ENCODE assay signal across 8 cellular contexts in genomic region chr19:6087074-6087506, GRCh38. TPM values are rescaled to one million over a fixed set of nuclear protein-coding genes. Genes with fewer than 3 reads are reported as not detected.
A peak's percentile ranks its signal among the peaks of the same experiment; 100 is the strongest.
DNase-seq lines count a peak whose midpoint lies in the region; ATAC-seq, FAIRE-seq and TF ChIP-seq lines count a peak whose summit lies in the region.

No MANE protein-coding gene starts in this region.

- no peak for TF ChIP-seq EP300 in gastroesophageal sphincter (IDR thresholded peaks at IDR 0.05)

- peak; percentile 54 for ATAC-seq in HG02642 (IDR thresholded peaks at IDR 0.05; ENCODE audit: poor library complexity, unreplicated experiment)
- ATAC-seq in gastroesophageal sphincter, result no peak
- ATAC-seq in HG03095 (IDR thresholded peaks at IDR 0.05; ENCODE audit: unreplicated experiment), result no peak

- H3K4me3 ChIP-seq in gastroesophageal sphincter (peak overlapping the region in 1 of 2 donors; percentile 11), small intestine (ENCODE audit: low read depth in 1 of 2, low read length in 2 of 2) (no peak overlapping the region)

- peak; percentile 85 for FAIRE-seq in GM12892 (lab: Jason Lieb, UNC)
- peak; percentile 35 for FAIRE-seq in RCC 7860 (lab: Jason Lieb, UNC)
- FAIRE-seq in small intestine (lab: Jason Lieb, UNC), result no peak

- H3K9me3 ChIP-seq in gastroesophageal sphincter, result no peaks in the 10 kb centered on the region
- no peaks in the 10 kb centered on the region for H3K9me3 ChIP-seq in small intestine (ENCODE audit: control insufficient read depth, low read depth)

- DNase-seq in GM12892 (ENCODE audit: insufficient read length) (no peak), RCC 7860 (ENCODE audit: low spot score) (peak; percentile 60), small intestine (peak; percentile 70), NCI-H2196 (lab: John Stamatoyannopoulos, UW; ENCODE audit: unreplicated experiment) (no peak)
- no peak for DNase-seq in activated effector memory CD4-positive, alpha-beta T cell treated with anti-CD3 and anti-CD28 coated beads, Interleukin-2, amount 50 U/mL, for 16 hours

- H3K4me1 ChIP-seq in gastroesophageal sphincter (peaks cover 9 to 82% (median 25%) of the 10 kb centered on the region in 3 donors), small intestine (ENCODE audit: control insufficient read depth in 2 of 2, insufficient read depth in 1 of 2, low read depth in 1 of 2, low read length in 1 of 2) (peaks cover 6 to 13% of the 10 kb centered on the region in 2 donors)

- WGBS in gastroesophageal sphincter (ENCODE audit: low coverage in 1 of 2), 2 donors, result 0% methylated on average over 1 to 2 of the region's 9 CpGs
- WGBS in small intestine, 3 donors, result 7 to 13% (median 8%) methylated on average over 9 of the region's 9 CpGs

- H3K36me3 ChIP-seq in gastroesophageal sphincter, result no peaks in the 10 kb centered on the region
- H3K36me3 ChIP-seq in small intestine (ENCODE audit: control insufficient read depth in 2 of 2, insufficient read depth in 2 of 2, low read length in 2 of 2), result no peaks in the 10 kb centered on the region

- no peak for TF ChIP-seq CTCF in gastroesophageal sphincter (IDR thresholded peaks at IDR 0.05)

- H3K27me3 ChIP-seq in gastroesophageal sphincter (no peaks in the 10 kb centered on the region), small intestine (ENCODE audit: control insufficient read depth in 2 of 2, insufficient read depth in 2 of 2, low read length in 2 of 2) (no peaks in the 10 kb centered on the region)

- TF ChIP-seq POLR2A in GM12892 (IDR thresholded peaks at IDR 0.05; ENCODE audit: low read depth, low read length), result peak; percentile 51; the same call in 1 of the 2 replicates
- no peak for TF ChIP-seq POLR2A in gastroesophageal sphincter (IDR thresholded peaks at IDR 0.05)

- H3K27ac ChIP-seq in gastroesophageal sphincter (peak overlapping the region; percentile 79 to 97 (median 87)), small intestine (ENCODE audit: low read depth in 1 of 2, low read length in 1 of 2) (peak overlapping the region in 1 of 2 donors; percentile 85)

RNA-seq across cellular contexts. Expression of gene RFX2, which starts 23.2 kb away (rescaled TPM):
- 1.8 TPM for polyA plus RNA-seq in GM12892 (2012; ENCODE audit: missing spikeins)
- 10 to 100 TPM; 18.7 to 49.1 (median 37.6) TPM for total RNA-seq in gastroesophageal sphincter
- polyA plus RNA-seq in small intestine, result 1 to 10 TPM; 1.1 to 2.8 (median 1.8) TPM

RNA-seq across cellular contexts. Expression of gene ACSBG2, which starts 48.4 kb away (rescaled TPM):
- not detected for polyA plus RNA-seq in GM12892 (2012; ENCODE audit: missing spikeins)
- total RNA-seq in gastroesophageal sphincter, result 1 to 10 TPM in 2 of 4 donors, under 1 TPM in 1, not detected in 1; 0.47 to 2.0 (median 1.6) TPM
- polyA plus RNA-seq in small intestine, result under 1 TPM in 1 of 3 donors, not detected in 2; 0.27 TPM

Comparison
In these comparisons a context has a peak if more than half of its experiments do, and no peak if none do; other contexts are left out.
1. DNase-seq: peak in RCC 7860 (single experiment) and small intestine (single experiment); none in GM12892 (single experiment), NCI-H2196 (single experiment) and activated effector memory CD4-positive, alpha-beta T cell treated with anti-CD3 and anti-CD28 coated beads, Interleukin-2, amount 50 U/mL, for 16 hours (single experiment).